ENCODE assay signal across 14 cellular contexts in genomic region chr1:1165485-1165884, GRCh38. TPM values are rescaled to one million over a fixed set of nuclear protein-coding genes. Genes with fewer than 3 reads are reported as not detected.
DNase-seq lines count a peak whose midpoint lies in the region; ATAC-seq and TF ChIP-seq lines count a peak whose summit lies in the region.
"Had no signal": no experiment of that assay in that cellular context is flagged by ENCODE, and none has a peak within 500 bp of the region (broad histone marks: within the 10 kb centered on the region; RNA-seq: fewer than 3 reads in every experiment).

No MANE protein-coding gene starts in this region.

- H3K27me3 ChIP-seq in body of pancreas (no peaks in the 10 kb centered on the region), mucosa of rectum (ENCODE audit: control insufficient read depth in 2 of 2, insufficient read depth in 2 of 2, low read length in 2 of 2) (peaks cover 0 to 2% of the 10 kb centered on the region in 2 donors), thymus (ENCODE audit: control insufficient read depth, insufficient read depth) (no peaks in the 10 kb centered on the region)

- ATAC-seq in body of pancreas (no peak), GM18870 (IDR thresholded peaks at IDR 0.05; ENCODE audit: unreplicated experiment) (no peak)
- ATAC-seq: Panc1, sciatic nerve had no signal

- intact Hi-C loops in body of pancreas (cut with DNase I): no loop called here

- TF ChIP-seq POLR2A in body of pancreas (IDR thresholded peaks at IDR 0.05): no peak

- H3K36me3 ChIP-seq in body of pancreas (replicated peaks in 1 of 2; ENCODE audit: insufficient read depth in 1 of 2, low read depth in 2 of 2): no peaks in the 10 kb centered on the region
- H3K36me3 ChIP-seq in mucosa of rectum (ENCODE audit: control insufficient read depth in 2 of 2, insufficient read depth in 2 of 2, low read length in 2 of 2): no peaks in the 10 kb centered on the region
- no peaks in the 10 kb centered on the region for H3K36me3 ChIP-seq in thymus (ENCODE audit: control insufficient read depth, insufficient read depth)

- H3K4me3 ChIP-seq in body of pancreas (peak overlapping the region in 1 of 2 donors; percentile 5), mucosa of rectum (ENCODE audit: low read length in 2 of 2) (peak overlapping the region; percentile 82 to 90), thymus (ENCODE audit: low read length) (no peak overlapping the region)

- peaks cover 57% of the 10 kb centered on the region for H3K4me1 ChIP-seq in body of pancreas
- H3K4me1 ChIP-seq in mucosa of rectum (ENCODE audit: control insufficient read depth in 2 of 2, insufficient read depth in 2 of 2, low read length in 2 of 2): peaks cover 21 to 46% of the 10 kb centered on the region in 2 donors
- H3K4me1 ChIP-seq in thymus (ENCODE audit: control insufficient read depth, insufficient read depth, low read length): peaks cover 4% of the 10 kb centered on the region

- WGBS in body of pancreas, 2 donors: 20 to 31% methylated on average over 4 to 12 of the region's 12 CpGs
- 82% methylated on average over 12 of the region's 12 CpGs for WGBS in thymus

- peak; percentile 46 for DNase-seq in NCI-H2029 (lab: John Stamatoyannopoulos, UW)
- DNase-seq in NCI-H2029 treated with DMSO at 0.1 percent for 48 hours (lab: John Stamatoyannopoulos, UW): no peak
- peak in 3 of 4 donors; percentile 49 to 69 (median 52) for DNase-seq in body of pancreas
- DNase-seq in stimulated activated naive CD4-positive, alpha-beta T cell treated with Interleukin-2 at 50 U/mL for 16 hours (lab: John Stamatoyannopoulos, UW): no peak
- DNase-seq in NCI-H82 (lab: John Stamatoyannopoulos, UW): no peak
- DNase-seq: activated CD4-positive, alpha-beta T cell treated with anti-CD3 and anti-CD28 coated beads for 48 hours; dermis blood vessel endothelial cell; NCI-H446 had no signal

- H3K9me3 ChIP-seq in body of pancreas (no peaks in the 10 kb centered on the region), mucosa of rectum (ENCODE audit: control insufficient read depth in 2 of 2, low read length in 2 of 2) (no peaks in the 10 kb centered on the region), thymus (ENCODE audit: control insufficient read depth) (no peaks in the 10 kb centered on the region)

- H3K9ac ChIP-seq in mucosa of rectum (ENCODE audit: low read depth in 1 of 2, low read length in 2 of 2): peak overlapping the region; percentile 92 to 99

- no peak for TF ChIP-seq CTCF in body of pancreas (IDR thresholded peaks at IDR 0.05)

- H3K27ac ChIP-seq in body of pancreas (peak overlapping the region; percentile 89 to 97 (median 94)), mucosa of rectum (ENCODE audit: low read depth in 2 of 2, low read length in 2 of 2) (peak overlapping the region; percentile 99), thymus (ENCODE audit: low read depth) (peak overlapping the region; percentile 83)

RNA-seq across cellular contexts. Expression of gene TTLL10, which starts 8.2 kb away (rescaled TPM):
- total RNA-seq in body of pancreas: under 1 TPM; 0.66 to 0.78 TPM
- polyA plus RNA-seq in thymus: 0.27 TPM
- total RNA-seq: dermis blood vessel endothelial cell, fibroblast of villous mesenchyme had no signal

RNA-seq across cellular contexts. Expression of gene TNFRSF18, which starts 40.9 kb away (rescaled TPM):
- not detected for total RNA-seq in body of pancreas
- polyA plus RNA-seq in thymus: 29.9 TPM
- total RNA-seq: fibroblast of villous mesenchyme had no signal

RNA-seq across cellular contexts. Expression of gene TNFRSF4, which starts 48.5 kb away (rescaled TPM):
- total RNA-seq in body of pancreas: 1 to 10 TPM in 1 of 2 donors, under 1 TPM in 1; 0.99 to 2.6 TPM
- 18.8 TPM for polyA plus RNA-seq in thymus

RNA-seq across cellular contexts. Expression of gene C1orf159, which starts 49.6 kb away (rescaled TPM):
- total RNA-seq in body of pancreas: 10 to 100 TPM in 1 of 2 donors, 1 to 10 TPM in 1; 8.8 to 13.2 TPM
- polyA plus RNA-seq in thymus: 17.8 TPM

Comparison
In these comparisons a context has a peak if more than half of its experiments do, and no peak if none do; other contexts are left out.
1. DNase-seq: peak in NCI-H2029 (single experiment) and body of pancreas (3 of 4); none in NCI-H2029 treated with DMSO at 0.1 percent for 48 hours (single experiment), stimulated activated naive CD4-positive, alpha-beta T cell treated with Interleukin-2 at 50 U/mL for 16 hours (single experiment) and NCI-H82 (single experiment).
2. Peak in every context shown above with its lines, with median percentiles within 50 percentile points of each other: H3K27ac ChIP-seq.